Comparison of ENCODE assay signal across 8 cellular contexts in the genomic region with DNA sequence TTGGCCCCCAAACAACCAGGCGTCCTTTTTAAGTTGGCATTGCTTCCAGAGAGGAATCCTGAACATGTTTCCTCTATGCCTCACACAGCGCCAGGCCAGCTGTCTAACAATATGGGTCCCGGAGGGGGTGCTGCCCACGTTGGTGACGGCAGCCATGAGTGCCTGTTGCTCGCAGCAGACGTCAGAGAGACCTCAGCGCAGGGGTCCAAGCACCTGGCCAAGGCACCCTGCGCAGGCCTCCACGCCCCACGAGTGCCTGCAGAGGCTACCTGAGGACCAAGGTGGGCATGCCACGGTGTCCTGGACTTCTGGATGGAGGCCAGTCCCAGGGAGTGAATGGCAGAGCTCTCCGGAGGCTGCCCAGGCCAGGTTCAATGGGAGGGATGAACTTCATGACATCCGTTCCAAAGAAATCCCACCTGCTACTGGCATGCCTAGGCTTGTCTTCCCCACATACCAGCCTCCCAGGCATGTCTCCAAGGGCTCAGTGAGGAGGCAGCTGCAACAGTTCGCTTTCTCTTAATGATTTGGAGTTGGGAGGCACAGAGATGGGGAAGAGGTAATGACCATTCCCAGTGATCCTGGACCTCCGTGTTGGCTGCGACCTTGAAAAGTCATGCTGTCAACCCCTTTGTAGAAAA. TPM values are rescaled to one million over a fixed set of nuclear protein-coding genes. Genes with fewer than 3 reads are reported as not detected.
DNase-seq lines count a peak whose midpoint lies in the region; ATAC-seq and TF ChIP-seq lines count a peak whose summit lies in the region.

No MANE protein-coding gene starts in this region.

- H3F3A ChIP-seq in MM.1S (ENCODE audit: insufficient read depth, low read length) = peaks cover 26% of the 10 kb centered on the region

- TF ChIP-seq CTCF in AG10803 (conservative IDR thresholded peaks at IDR 0.05; ENCODE audit: low read length) (no peak), MM.1S (IDR thresholded peaks at IDR 0.05; ENCODE audit: low read length) (no peak), left lung (IDR thresholded peaks at IDR 0.05) (no peak), uterus (IDR thresholded peaks at IDR 0.05) (no peak)

- no peak overlapping the region for H2AFZ ChIP-seq in MM.1S (ENCODE audit: low read length)

- peak overlapping the region; percentile 97 for H3K27ac ChIP-seq in MM.1S (ENCODE audit: low read length)
- H3K27ac ChIP-seq in left lung = peak overlapping the region; percentile 71 to 90
- H3K27ac ChIP-seq in uterus = peak overlapping the region; percentile 48 to 72

- no peak for ATAC-seq in activated CD8-positive, alpha-beta T cell treated with anti-CD3 and anti-CD28 coated beads, Interleukin-2, amount 10 ng/mL, durations not matched to agents 7 days and 5 days
- ATAC-seq in left lung (no peak), HG02852 (IDR thresholded peaks at IDR 0.05; ENCODE audit: unreplicated experiment) (no peak), GM18858 (IDR thresholded peaks at IDR 0.05; ENCODE audit: unreplicated experiment) (no peak)

- peak overlapping the region; percentile 83; the same call in 1 of the 2 replicates for H3K9ac ChIP-seq in MM.1S (ENCODE audit: low read length)

- H3K4me3 Mint-ChIP-seq in activated CD8-positive, alpha-beta T cell treated with anti-CD3 and anti-CD28 coated beads, Interleukin-2, amount 10 ng/mL, durations not matched to agents 7 days and 5 days = peak overlapping the region; percentile 70

- H3K36me3 ChIP-seq in MM.1S (replicated peaks; ENCODE audit: insufficient read depth, low read length) = no peaks in the 10 kb centered on the region
- no peaks in the 10 kb centered on the region for H3K36me3 ChIP-seq in left lung
- no peaks in the 10 kb centered on the region for H3K36me3 ChIP-seq in uterus

- CTCF ChIA-PET in activated CD8-positive, alpha-beta T cell treated with anti-CD3 and anti-CD28 coated beads, Interleukin-2, amount 10 ng/mL, durations not matched to agents 7 days and 5 days (lab: Charles Lee) = interaction anchor here (1.0 to 2.1 kb wide), 4 partner anchors 13 to 341 kb away, joined by 3 to 6 read pairs (median 3); no protein-coding TSS in a partner anchor

- no peak overlapping the region for H3K4me3 ChIP-seq in AG10803 (ENCODE audit: low read length)
- H3K4me3 ChIP-seq in MM.1S (ENCODE audit: low read length) = no peak overlapping the region; the same call in 1 of the 2 replicates
- no peak overlapping the region for H3K4me3 ChIP-seq in left lung
- H3K4me3 ChIP-seq in uterus = no peak overlapping the region

- H3K9me3 ChIP-seq in MM.1S (replicated peaks; ENCODE audit: insufficient read depth, low read length) (no peaks in the 10 kb centered on the region), left lung (no peaks in the 10 kb centered on the region), uterus (no peaks in the 10 kb centered on the region)

- no peaks in the 10 kb centered on the region for H3K9me3 Mint-ChIP-seq in activated CD8-positive, alpha-beta T cell treated with anti-CD3 and anti-CD28 coated beads, Interleukin-2, amount 10 ng/mL, durations not matched to agents 7 days and 5 days (ENCODE audit: insufficient read depth)

- H3K36me3 Mint-ChIP-seq in activated CD8-positive, alpha-beta T cell treated with anti-CD3 and anti-CD28 coated beads, Interleukin-2, amount 10 ng/mL, durations not matched to agents 7 days and 5 days (ENCODE audit: low read depth) = peaks cover 10% of the 10 kb centered on the region

- H3K79me2 ChIP-seq in MM.1S (ENCODE audit: low read length) = peaks cover 13% of the 10 kb centered on the region

- intact Hi-C loops in left lung (cut with DNase I) (no loop called here), uterus (cut with DNase I; ENCODE audit: low total_unique reads) (loop anchor here (10.0 kb wide), 1 partner anchor 244 kb away; no protein-coding TSS in a partner anchor)

- no peaks in the 10 kb centered on the region for H3K27me3 Mint-ChIP-seq in activated CD8-positive, alpha-beta T cell treated with anti-CD3 and anti-CD28 coated beads, Interleukin-2, amount 10 ng/mL, durations not matched to agents 7 days and 5 days (ENCODE audit: low read depth)

- peaks cover 80% of the 10 kb centered on the region for H3K4me1 Mint-ChIP-seq in activated CD8-positive, alpha-beta T cell treated with anti-CD3 and anti-CD28 coated beads, Interleukin-2, amount 10 ng/mL, durations not matched to agents 7 days and 5 days (ENCODE audit: low read depth)

- H3K4me1 ChIP-seq in MM.1S (ENCODE audit: low read length) (peaks cover 27% of the 10 kb centered on the region), left lung (peaks cover 13 to 78% of the 10 kb centered on the region in 2 donors), uterus (peaks cover 5 to 11% of the 10 kb centered on the region in 2 donors)

- H3K9me2 ChIP-seq in MM.1S (replicated peaks; ENCODE audit: insufficient read depth, low read length) = no peaks in the 10 kb centered on the region

- no peaks in the 10 kb centered on the region for H4K20me1 ChIP-seq in MM.1S (ENCODE audit: insufficient read depth, low read length)

- H3K4me2 ChIP-seq in MM.1S (ENCODE audit: low read depth, low read length) = peak overlapping the region; percentile 71

- peak; percentile 61 for DNase-seq in AG10803 (ENCODE audit: low read depth)
- DNase-seq in MM.1S = no peak
- no peak for DNase-seq in activated CD8-positive, alpha-beta T cell treated with anti-CD3 and anti-CD28 coated beads, Interleukin-2, amount 10 ng/mL, durations not matched to agents 7 days and 5 days
- no peak for DNase-seq in left lung
- DNase-seq in uterus = peak in 1 of 2 donors; percentile 27
- no peak for DNase-seq in NK-92 treated with Interleukin-12 subunit alpha and Interleukin-12 subunit beta, amount 100 ng/mL, for 24 hours (lab: John Stamatoyannopoulos, UW)

- TF ChIP-seq POLR2A in uterus (IDR thresholded peaks at IDR 0.05) = no peak

- POLR2A ChIA-PET in activated CD8-positive, alpha-beta T cell treated with anti-CD3 and anti-CD28 coated beads, Interleukin-2, amount 10 ng/mL, durations not matched to agents 7 days and 5 days (lab: Charles Lee) = interaction anchor here (0.6 to 3.4 kb wide), 9 partner anchors 16 to 420 kb away, joined by 3 to 29 read pairs (median 4); no protein-coding TSS in a partner anchor

- peak overlapping the region; percentile 95 for H3K27ac Mint-ChIP-seq in activated CD8-positive, alpha-beta T cell treated with anti-CD3 and anti-CD28 coated beads, Interleukin-2, amount 10 ng/mL, durations not matched to agents 7 days and 5 days

- H3K27me3 ChIP-seq in MM.1S (replicated peaks; ENCODE audit: insufficient read depth, low read length) (no peaks in the 10 kb centered on the region), left lung (no peaks in the 10 kb centered on the region), uterus (no peaks in the 10 kb centered on the region)

RNA-seq across cellular contexts. Expression of a gene that starts 11.6 kb away (rescaled TPM):
- total RNA-seq in activated CD8-positive, alpha-beta T cell treated with anti-CD3 and anti-CD28 coated beads, Interleukin-2, amount 10 ng/mL, durations not matched to agents 7 days and 5 days = 10 to 100 TPM; 70.3 to 72.7 TPM
- total RNA-seq in left lung = 10 to 100 TPM; 71.1 to 80.7 TPM
- 100 to 1,000 TPM in 1 of 4 donors, 10 to 100 TPM in 3; 37.7 to 103 (median 74.9) TPM for total RNA-seq in uterus
